21 cellular contexts compared by ENCODE assay signal in the genomic region with DNA sequence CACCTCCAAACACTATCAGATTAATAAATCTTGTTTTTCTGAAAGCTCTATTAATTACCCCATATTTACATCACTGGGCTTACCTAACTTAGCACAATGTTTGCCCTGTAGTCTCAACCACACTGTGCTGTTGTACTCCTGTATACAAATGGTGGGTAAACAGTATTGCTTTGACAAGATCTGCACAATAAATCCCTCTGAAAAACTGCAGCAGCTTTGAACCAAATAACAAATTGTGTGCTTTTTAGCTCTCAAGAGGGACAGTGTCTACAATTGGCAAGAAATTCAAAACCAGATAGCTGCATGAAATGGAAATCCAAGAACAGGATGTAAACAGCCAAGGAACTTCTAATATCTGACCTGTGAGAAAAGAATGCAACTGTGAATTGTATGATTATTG. TPM values are rescaled to one million over a fixed set of nuclear protein-coding genes. Genes with fewer than 3 reads are reported as not detected.
DNase-seq lines count a peak whose midpoint lies in the region; TF ChIP-seq lines count a peak whose summit lies in the region.
"Had no signal": no experiment of that assay in that cellular context is flagged by ENCODE, and none has a peak within 500 bp of the region (broad histone marks: within the 10 kb centered on the region; RNA-seq: fewer than 3 reads in every experiment).

No MANE protein-coding gene starts in this region.

- H3K4me1 ChIP-seq in neural progenitor cell: no peaks in the 10 kb centered on the region

- H3K4me1 Mint-ChIP-seq in neural progenitor cell: no peaks in the 10 kb centered on the region

- H3F3A ChIP-seq in neural progenitor cell (ENCODE audit: low read depth): no peaks in the 10 kb centered on the region

- H3K27me3 ChIP-seq in neural progenitor cell: no peaks in the 10 kb centered on the region

- no peaks in the 10 kb centered on the region for H3K9me3 ChIP-seq in neural progenitor cell (ENCODE audit: low read depth)

- no peaks in the 10 kb centered on the region for H3K36me3 Mint-ChIP-seq in neural progenitor cell

- no peak for TF ChIP-seq CTCF in neural progenitor cell (IDR thresholded peaks at IDR 0.05)

- no peak overlapping the region for H3K9ac ChIP-seq in neural progenitor cell

- no peak overlapping the region for H3K27ac Mint-ChIP-seq in neural progenitor cell

- no peak overlapping the region for H3K4me2 ChIP-seq in neural progenitor cell

- DNase-seq in NCI-H345 (lab: John Stamatoyannopoulos, UW) (peak; percentile 13), NCI-H345 treated with DMSO at 0.1 percent for 48 hours (lab: John Stamatoyannopoulos, UW; ENCODE audit: unreplicated experiment) (no peak), caudate nucleus (lab: John Stamatoyannopoulos, UW) (peak in 4 of 61 donors; percentile 16 to 57 (median 34)), medulla oblongata (ENCODE audit: extremely low spot score) (peak; percentile 77), ureter (ENCODE audit: low spot score) (no peak), neural progenitor cell (ENCODE audit: low spot score) (no peak), NCI-H69 (lab: John Stamatoyannopoulos, UW) (no peak)
- DNase-seq: 8988T; AML-193; EL; GF-D8; Karpas-422; NCI-H1417; NCI-H187; NCI-H2107; NCI-H446; NCI-H526 treated with DMSO at 0.1 percent for 48 hours; NK-92 treated with Interleukin-12 subunit alpha and Interleukin-12 subunit beta, amount 100 ng/mL, for 24 hours; SIG-M5 had no signal

- H2AFZ ChIP-seq in neural progenitor cell (replicated peaks): no peak overlapping the region

- H3K27ac ChIP-seq in caudate nucleus (ENCODE audit: low read depth, low read length) (peak overlapping the region; percentile 99), temporal lobe (ENCODE audit: low read depth, low read length) (peak overlapping the region; percentile 99), neural progenitor cell (no peak overlapping the region)
- H3K27ac ChIP-seq: C4-2B had no signal

- H3K9me3 Mint-ChIP-seq in neural progenitor cell: no peaks in the 10 kb centered on the region

- H3K79me2 ChIP-seq in neural progenitor cell (ENCODE audit: low read depth): no peaks in the 10 kb centered on the region

- H3K4me3 Mint-ChIP-seq in neural progenitor cell: no peak overlapping the region

- H3K36me3 ChIP-seq in neural progenitor cell: no peaks in the 10 kb centered on the region

- H3K27me3 Mint-ChIP-seq in neural progenitor cell (ENCODE audit: insufficient read depth, low read depth): no peaks in the 10 kb centered on the region

- no peak overlapping the region for H3K4me3 ChIP-seq in neural progenitor cell

- no peaks in the 10 kb centered on the region for H4K20me1 ChIP-seq in neural progenitor cell (ENCODE audit: low read depth)

RNA-seq across cellular contexts. Expression of a gene that starts 10.4 kb away (rescaled TPM):
- total RNA-seq in temporal lobe (0.98 TPM), ureter (0.78 TPM), neural progenitor cell (ENCODE audit: low replicate concordance) (0.59 and 2.7 TPM in 2 replicates)

Comparison
In these comparisons a context has a peak if more than half of its experiments do, and no peak if none do; other contexts are left out.
1. DNase-seq: peak in NCI-H345 (single experiment) and medulla oblongata (single experiment); none in NCI-H345 treated with DMSO at 0.1 percent for 48 hours (single experiment), ureter (single experiment), neural progenitor cell (single experiment) and NCI-H69 (single experiment).